Comparison of ENCODE assay signal across 1 cellular context in genomic region chr3:40970067-40970466, GRCh38.
A peak's percentile ranks its signal among the peaks of the same experiment; 100 is the strongest.
TF ChIP-seq lines count a peak whose summit lies in the region.

No MANE protein-coding gene starts in this region.

TF ChIP-seq in GM12878, 131 proteins besides CTCF, POLR2A, EP300 and RAD21:
- TF ChIP-seq RUNX3 (IDR thresholded peaks at IDR 0.05; ENCODE audit: low read length) (0 out of 2 replicates have a peak, but pooled peaks have one; percentile 10), CEBPB (IDR thresholded peaks at IDR 0.05; ENCODE audit: borderline replicate concordance in 1 of 2, low read depth in 2 of 2, low read length in 2 of 2) (no peak), TCF7 (IDR thresholded peaks at IDR 0.05; ENCODE audit: borderline replicate concordance) (0 out of 2 replicates have a peak, but pooled peaks have one; percentile 15), RELB (IDR thresholded peaks at IDR 0.05; ENCODE audit: low read depth) (no peak), JUNB (IDR thresholded peaks at IDR 0.05) (peak; percentile 59), IRF3 (IDR thresholded peaks at IDR 0.05) (no peak)
